In genomic region chr3:122258757-122259371, GRCh38 we compare ENCODE assay signal across 8 cellular contexts.
A peak's percentile ranks its signal among the peaks of the same experiment; 100 is the strongest.
DNase-seq lines count a peak whose midpoint lies in the region; ATAC-seq and TF ChIP-seq lines count a peak whose summit lies in the region.

No MANE protein-coding gene starts in this region.

- peaks cover 29% of the 10 kb centered on the region for H3K27me3 ChIP-seq in adipocyte (replicated peaks; ENCODE audit: control insufficient read depth, insufficient read depth, low read length)
- no peaks in the 10 kb centered on the region for H3K27me3 ChIP-seq in right cardiac atrium (ENCODE audit: control insufficient read depth, insufficient read depth)

- WGBS in right cardiac atrium, result 6% methylated on average over 7 of the region's 7 CpGs

- peak; percentile 58 for TF ChIP-seq CTCF in RWPE1 (conservative IDR thresholded peaks at IDR 0.05; ENCODE audit: low read depth)

- no peak overlapping the region for H3K27ac ChIP-seq in RWPE1
- H3K27ac ChIP-seq in right cardiac atrium (ENCODE audit: low read length), result no peak overlapping the region

- H3K4me1 ChIP-seq in adipocyte (ENCODE audit: control insufficient read depth, insufficient read depth, low read length) (no peaks in the 10 kb centered on the region), right cardiac atrium (ENCODE audit: control insufficient read depth, insufficient read depth, low read length) (no peaks in the 10 kb centered on the region)

- POLR2A ChIA-PET in RWPE1 (lab: Yijun Ruan, JAX; ENCODE audit: low non-redundant PET), result no interaction called here

- H3K4me3 ChIP-seq in adipocyte (ENCODE audit: low read length) (no peak overlapping the region), right cardiac atrium (ENCODE audit: low read length) (no peak overlapping the region)

- H3K9ac ChIP-seq in adipocyte (ENCODE audit: low read length), result no peak overlapping the region

- peak; percentile 85 for DNase-seq in GM03348 (ENCODE audit: low spot score)
- DNase-seq in KBM-7, result peak; percentile 71
- peak; percentile 84 for DNase-seq in RWPE1 (ENCODE audit: low spot score)
- DNase-seq in adipocyte (ENCODE audit: low read depth), result peak; percentile 73
- peak; percentile 66 to 84 (median 80) for DNase-seq in right cardiac atrium
- DNase-seq in smooth muscle cell of the brain vasculature (ENCODE audit: low read depth, low spot score), result peak; percentile 3
- no peak for DNase-seq in cerebellar nuclear complex (lab: John Stamatoyannopoulos, UW)

- CTCF ChIA-PET in RWPE1 (lab: Yijun Ruan, JAX), result interaction anchor here (0.5 to 1.6 kb wide), 11 partner anchors 12 to 713 kb away, joined by 3 to 11 read pairs (median 3); partner anchors contain the start of gene POLQ

- no peaks in the 10 kb centered on the region for H3K36me3 ChIP-seq in adipocyte (ENCODE audit: control insufficient read depth, insufficient read depth, low read length, severe bottlenecking)

- intact Hi-C loops in right cardiac atrium (cut with DNase I), result loop anchor here in 2 of 4 donors (10.0 kb wide), 1 partner anchor 714 kb away; the partner anchor contains the start of gene POLQ (in 2 of the 2)

- no peaks in the 10 kb centered on the region for H3K9me3 ChIP-seq in adipocyte (ENCODE audit: control insufficient read depth, low read length)
- H3K9me3 ChIP-seq in right cardiac atrium (ENCODE audit: control insufficient read depth, low read length), result no peaks in the 10 kb centered on the region

- in situ Hi-C loops in KBM-7 (cut with MboI; ENCODE audit: low pct_unique_long_range_greater_than_20kb, low sequenced_read_pairs), result no loop called here

- ATAC-seq in GM21717 (IDR thresholded peaks at IDR 0.05; ENCODE audit: unreplicated experiment), result peak; percentile 81
- peak; percentile 82 to 88 for ATAC-seq in right cardiac atrium

Comparison
In these comparisons a context has a peak if more than half of its experiments do, and no peak if none do; other contexts are left out.
1. DNase-seq: peak in GM03348 (single experiment), KBM-7 (single experiment), RWPE1 (single experiment), adipocyte (single experiment), right cardiac atrium (3 of 3) and smooth muscle cell of the brain vasculature (single experiment); none in cerebellar nuclear complex (0 of 2).